Comparison of ENCODE assay signal across 1 cellular context in the genomic region with DNA sequence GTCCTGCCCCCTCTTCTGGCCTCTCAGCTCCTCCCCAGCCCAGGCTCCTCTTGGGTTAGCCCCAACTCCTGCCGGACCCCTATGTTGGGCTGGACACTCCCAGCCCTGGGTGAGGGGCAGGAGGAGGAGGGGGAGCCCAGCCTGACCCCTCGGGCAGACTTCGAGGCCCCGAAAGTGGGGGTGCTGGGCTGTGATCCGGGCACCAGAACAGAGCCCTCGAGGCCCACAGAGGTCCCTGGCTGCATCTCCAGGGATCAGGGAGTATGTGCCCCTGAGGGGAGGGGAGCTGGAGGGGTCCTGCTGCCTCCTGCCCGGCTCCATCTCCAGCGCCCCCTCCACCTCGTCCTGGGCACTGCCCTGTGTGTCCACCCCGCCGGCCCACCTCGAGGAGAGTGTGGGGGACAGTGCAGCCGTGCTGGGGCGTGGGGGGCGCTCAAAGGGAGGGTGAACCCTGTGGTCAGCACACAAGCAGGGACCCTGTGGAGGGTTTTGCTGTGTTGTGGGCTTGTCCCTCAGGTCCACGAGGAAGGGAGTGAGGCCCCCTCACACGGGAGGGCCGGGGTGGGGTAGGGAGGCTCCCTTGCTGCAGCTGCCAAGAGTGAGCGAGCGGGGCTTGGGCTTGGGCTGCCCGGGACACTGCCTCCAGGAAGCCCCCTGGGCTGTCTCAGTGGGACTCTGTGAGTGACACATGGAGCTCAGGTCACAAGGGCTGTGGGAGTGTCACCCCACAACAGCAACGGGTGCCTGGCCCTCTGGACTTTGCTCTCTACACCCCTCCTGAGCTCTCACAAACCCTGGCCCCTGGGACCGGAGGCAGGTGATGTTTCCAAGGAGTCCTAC.
TF ChIP-seq lines count a peak whose summit lies in the region.

No MANE protein-coding gene starts in this region.

TF ChIP-seq in H1, 55 proteins besides CTCF, POLR2A, EP300 and RAD21:
- TF ChIP-seq CHD2 (IDR thresholded peaks at IDR 0.05; ENCODE audit: low read length) = no peak
- TF ChIP-seq ASH2L (IDR thresholded peaks at IDR 0.05; ENCODE audit: low read length) = no peak
- no peak for TF ChIP-seq CHD1 (IDR thresholded peaks at IDR 0.05; ENCODE audit: low read depth, low read length)
- TF ChIP-seq HDAC6 (IDR thresholded peaks at IDR 0.05; ENCODE audit: low read depth, low read length) = no peak
- no peak for TF ChIP-seq SP2 (IDR thresholded peaks at IDR 0.05; ENCODE audit: low read length)
- no peak for TF ChIP-seq ATF2 (IDR thresholded peaks at IDR 0.05; ENCODE audit: low read length)
